In genomic region chr16:47459603-47460002, GRCh38 we compare ENCODE assay signal across 9 cellular contexts. TPM values are rescaled to one million over a fixed set of nuclear protein-coding genes. Genes with fewer than 3 reads are reported as not detected.
DNase-seq lines count a peak whose midpoint lies in the region; ATAC-seq and TF ChIP-seq lines count a peak whose summit lies in the region.
"Had no signal": no experiment of that assay in that cellular context is flagged by ENCODE, and none has a peak within 500 bp of the region (broad histone marks: within the 10 kb centered on the region; RNA-seq: fewer than 3 reads in every experiment).

No MANE protein-coding gene starts in this region.

- H3K27ac ChIP-seq in liver (ENCODE audit: low read depth in 1 of 2, low read length in 2 of 2) (no peak overlapping the region), thymus (ENCODE audit: low read depth) (no peak overlapping the region)

- H3K27ac Mint-ChIP-seq in activated naive CD4-positive, alpha-beta T cell treated with anti-CD3 and anti-CD28 coated beads, Interleukin-2, amount 10 ng/mL, durations not matched to agents 7 days and 5 days = peak overlapping the region; percentile 98
- H3K27ac Mint-ChIP-seq in activated naive CD4-positive, alpha-beta T cell treated with anti-CD3 and anti-CD28 coated beads, Interleukin-2, amount 50 U/mL, for 72 hours = peak overlapping the region; percentile 95 to 98

- peak overlapping the region; percentile 97 for H3K4me3 Mint-ChIP-seq in activated naive CD4-positive, alpha-beta T cell treated with anti-CD3 and anti-CD28 coated beads, Interleukin-2, amount 10 ng/mL, durations not matched to agents 7 days and 5 days

- H3K9me3 ChIP-seq in liver (ENCODE audit: control insufficient read depth in 4 of 4, low read length in 3 of 4) (no peaks in the 10 kb centered on the region), thymus (ENCODE audit: control insufficient read depth) (no peaks in the 10 kb centered on the region)

- peaks cover 0 to 5% (median 2%) of the 10 kb centered on the region in 4 donors for H3K36me3 ChIP-seq in liver (ENCODE audit: control insufficient read depth in 4 of 4, insufficient read depth in 3 of 4, low read depth in 1 of 4, low read length in 3 of 4)
- H3K36me3 ChIP-seq in thymus (ENCODE audit: control insufficient read depth, insufficient read depth) = peaks cover 3% of the 10 kb centered on the region

- no peak for TF ChIP-seq RAD21 in liver (IDR thresholded peaks at IDR 0.05)

- CTCF ChIA-PET in activated naive CD4-positive, alpha-beta T cell treated with anti-CD3 and anti-CD28 coated beads, Interleukin-2, amount 10 ng/mL, durations not matched to agents 7 days and 5 days (lab: Charles Lee) = interaction anchor here (1.3 to 1.4 kb wide), 2 partner anchors 316 to 318 kb away, joined by 3 read pairs; partner anchors contain the start of gene NETO2

- no peak for DNase-seq in activated naive CD4-positive, alpha-beta T cell treated with anti-CD3 and anti-CD28 coated beads, Interleukin-2, amount 10 ng/mL, durations not matched to agents 7 days and 5 days
- DNase-seq in activated naive CD4-positive, alpha-beta T cell (lab: John Stamatoyannopoulos, UW) = no peak
- no peak for DNase-seq in activated naive CD4-positive, alpha-beta T cell treated with anti-CD3 and anti-CD28 coated beads, Interleukin-2, amount 50 U/mL, for 72 hours (ENCODE audit: low spot score in 2 of 2)
- DNase-seq in NCI-H1048 (lab: John Stamatoyannopoulos, UW) (no peak), NCI-H2081 treated with DMSO at 0.1 percent for 48 hours (lab: John Stamatoyannopoulos, UW) (no peak), NCI-H2029 treated with DMSO at 0.1 percent for 48 hours (lab: John Stamatoyannopoulos, UW) (no peak)
- DNase-seq: hippocampal formation had no signal

- H3K27me3 ChIP-seq in liver (ENCODE audit: control insufficient read depth in 4 of 4, insufficient read depth in 4 of 4, low read length in 3 of 4) (no peaks in the 10 kb centered on the region), thymus (ENCODE audit: control insufficient read depth, insufficient read depth) (no peaks in the 10 kb centered on the region)

- H3K4me1 Mint-ChIP-seq in activated naive CD4-positive, alpha-beta T cell treated with anti-CD3 and anti-CD28 coated beads, Interleukin-2, amount 10 ng/mL, durations not matched to agents 7 days and 5 days = peaks cover 48% of the 10 kb centered on the region

- TF ChIP-seq CTCF in liver (IDR thresholded peaks at IDR 0.05; ENCODE audit: low read depth, low read length, missing input control) = no peak

- whole genome bisulfite sequencing in liver = 90% methylated on average over 1 of the region's 1 CpG
- 96% methylated on average over 1 of the region's 1 CpG for WGBS in thymus

- no peaks in the 10 kb centered on the region for H3K9me3 Mint-ChIP-seq in activated naive CD4-positive, alpha-beta T cell treated with anti-CD3 and anti-CD28 coated beads, Interleukin-2, amount 10 ng/mL, durations not matched to agents 7 days and 5 days
- no peaks in the 10 kb centered on the region for H3K9me3 Mint-ChIP-seq in activated naive CD4-positive, alpha-beta T cell treated with anti-CD3 and anti-CD28 coated beads, Interleukin-2, amount 50 U/mL, for 72 hours

- no peak overlapping the region for H3K9ac ChIP-seq in liver (ENCODE audit: low read depth in 1 of 2, low read length in 2 of 2)

- H3K27me3 Mint-ChIP-seq in activated naive CD4-positive, alpha-beta T cell treated with anti-CD3 and anti-CD28 coated beads, Interleukin-2, amount 10 ng/mL, durations not matched to agents 7 days and 5 days = no peaks in the 10 kb centered on the region

- H3K36me3 Mint-ChIP-seq in activated naive CD4-positive, alpha-beta T cell treated with anti-CD3 and anti-CD28 coated beads, Interleukin-2, amount 10 ng/mL, durations not matched to agents 7 days and 5 days = peaks cover 31% of the 10 kb centered on the region
- H3K36me3 Mint-ChIP-seq in activated naive CD4-positive, alpha-beta T cell treated with anti-CD3 and anti-CD28 coated beads, Interleukin-2, amount 50 U/mL, for 72 hours = peaks cover 21 to 22% of the 10 kb centered on the region in 2 donors

- H3K4me1 ChIP-seq in liver (ENCODE audit: control insufficient read depth in 4 of 4, insufficient read depth in 4 of 4, low read length in 3 of 4) = peaks cover 2 to 30% (median 19%) of the 10 kb centered on the region in 4 donors
- H3K4me1 ChIP-seq in thymus (ENCODE audit: control insufficient read depth, insufficient read depth, low read length) = peaks cover 9% of the 10 kb centered on the region

- H3K4me3 ChIP-seq in liver (ENCODE audit: low read depth in 1 of 3, low read length in 3 of 3) = peak overlapping the region in 2 of 3 donors; percentile 82 to 100
- H3K4me3 ChIP-seq in thymus (ENCODE audit: low read length) = peak overlapping the region; percentile 80

- ATAC-seq in activated naive CD4-positive, alpha-beta T cell treated with anti-CD3 and anti-CD28 coated beads, Interleukin-2, amount 50 U/mL, for 72 hours = no peak

TF ChIP-seq in liver, 16 proteins besides CTCF, POLR2A, EP300 and RAD21:
- no peak for TF ChIP-seq HNF4G (IDR thresholded peaks at IDR 0.05)

RNA-seq across cellular contexts. Expression of gene ITFG1, which starts 1.3 kb away (rescaled TPM):
- total RNA-seq in activated naive CD4-positive, alpha-beta T cell treated with anti-CD3 and anti-CD28 coated beads, Interleukin-2, amount 50 U/mL, for 72 hours = 10 to 100 TPM; 14.1 to 15.9 TPM
- total RNA-seq in liver = 10 to 100 TPM; 32.1 to 40.9 TPM
- polyA plus RNA-seq in liver (10 to 100 TPM; 31.1 to 51.0 TPM), thymus (28.8 TPM)

RNA-seq across cellular contexts. Expression of gene PHKB, which starts 1.5 kb away (rescaled TPM):
- 10 to 100 TPM; 22.4 to 28.6 TPM for total RNA-seq in activated naive CD4-positive, alpha-beta T cell treated with anti-CD3 and anti-CD28 coated beads, Interleukin-2, amount 50 U/mL, for 72 hours
- 10 to 100 TPM; 39.5 to 49.1 TPM for total RNA-seq in liver
- polyA plus RNA-seq in liver = 10 to 100 TPM; 13.2 to 18.4 TPM
- 34.7 TPM for polyA plus RNA-seq in thymus
